ENCODE assay signal across 1 cellular context in the genomic region with DNA sequence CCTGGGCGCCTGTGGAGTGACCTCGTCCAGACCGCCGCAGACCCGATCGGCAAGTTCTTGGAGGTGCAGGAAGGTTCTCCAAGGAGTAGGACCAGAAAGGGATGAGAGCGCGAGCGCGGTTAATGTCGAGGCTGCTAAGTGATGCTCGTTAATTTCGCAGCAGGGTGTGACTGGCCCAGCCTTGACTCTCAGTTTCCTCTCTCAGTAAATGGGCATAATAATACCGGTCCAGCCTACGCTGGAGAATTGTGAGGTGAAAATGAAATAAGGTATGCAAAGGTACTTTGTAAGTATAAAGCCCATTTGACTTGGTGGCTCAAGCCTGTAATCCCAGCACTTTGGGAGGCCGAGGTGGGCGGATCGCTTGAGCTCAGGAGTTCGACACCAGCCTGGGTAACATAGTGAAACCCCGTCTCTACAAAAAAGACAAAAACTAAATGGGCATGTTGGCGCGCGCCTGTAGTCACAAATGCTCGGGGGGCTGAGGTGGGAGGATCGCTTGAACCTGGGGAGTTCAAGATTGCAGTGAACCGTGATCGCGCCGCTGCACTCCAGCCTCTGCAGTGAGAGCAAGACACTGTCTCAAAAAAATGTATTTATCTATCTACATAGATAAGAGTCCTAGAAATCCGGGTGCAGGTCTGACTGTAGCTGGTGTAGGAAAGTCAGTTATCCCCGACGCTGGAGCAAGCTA.
A peak's percentile ranks its signal among the peaks of the same experiment; 100 is the strongest.
TF ChIP-seq lines count a peak whose summit lies in the region.

No MANE protein-coding gene starts in this region.

TF ChIP-seq in H1, 55 proteins besides CTCF, POLR2A, EP300 and RAD21 (continued from another document):
- TF ChIP-seq KDM1A (IDR thresholded peaks at IDR 0.05; ENCODE audit: borderline replicate concordance, low read length) (0 out of 2 replicates have a peak, but pooled peaks have one; percentile 9), SRF (IDR thresholded peaks at IDR 0.05; ENCODE audit: low read depth, low read length) (no peak), NRF1 (IDR thresholded peaks at IDR 0.05; ENCODE audit: low read depth, low read length) (no peak), BRCA1 (IDR thresholded peaks at IDR 0.05; ENCODE audit: low read depth, low read length) (no peak), CEBPB (IDR thresholded peaks at IDR 0.05; ENCODE audit: low read depth, low read length) (no peak), SIX5 (IDR thresholded peaks at IDR 0.05; ENCODE audit: low read depth, low read length) (no peak), E2F6 (IDR thresholded peaks at IDR 0.05) (no peak), HDAC6 (IDR thresholded peaks at IDR 0.05; ENCODE audit: low read depth, low read length) (no peak), CHD1 (IDR thresholded peaks at IDR 0.05; ENCODE audit: low read depth, low read length) (no peak), CREB1 (IDR thresholded peaks at IDR 0.05) (no peak), TBP (IDR thresholded peaks at IDR 0.05; ENCODE audit: low read depth, low read length) (no peak), FOSL1 (IDR thresholded peaks at IDR 0.05; ENCODE audit: insufficient read depth, low read depth, low read length) (no peak), SIN3A (conservative IDR thresholded peaks at IDR 0.05 in 1 of 2, IDR thresholded peaks at IDR 0.05 in 1 of 2; ENCODE audit: low read depth in 1 of 2, low read length in 2 of 2) (no peak; a peak in 1 of 4 replicates), BACH1 (IDR thresholded peaks at IDR 0.05; ENCODE audit: low read length) (no peak), ZNF274 (IDR thresholded peaks at IDR 0.05; ENCODE audit: borderline replicate concordance, extremely low read depth, low read length) (no peak), CTBP2 (IDR thresholded peaks at IDR 0.05; ENCODE audit: borderline replicate concordance, insufficient read depth, insufficient read length, low read length) (no peak), GABPA (IDR thresholded peaks at IDR 0.05; ENCODE audit: borderline replicate concordance, insufficient read depth, low read length) (no peak), NANOG (IDR thresholded peaks at IDR 0.05; ENCODE audit: insufficient read depth, low read depth, low read length, poor library complexity, severe bottlenecking) (peak; percentile 20), EGR1 (IDR thresholded peaks at IDR 0.05; ENCODE audit: borderline replicate concordance, low read depth, low read length) (no peak), SP2 (IDR thresholded peaks at IDR 0.05; ENCODE audit: low read length) (no peak), SIRT6 (IDR thresholded peaks at IDR 0.05; ENCODE audit: low read length) (no peak), TCF12 (IDR thresholded peaks at IDR 0.05; ENCODE audit: low read depth, low read length) (no peak), HDAC2 (IDR thresholded peaks at IDR 0.05; ENCODE audit: borderline replicate concordance in 1 of 2, low read depth in 2 of 2, low read length in 2 of 2) (no peak), CBX8 (IDR thresholded peaks at IDR 0.05; ENCODE audit: borderline replicate concordance, low read depth, low read length) (no peak), JUN (IDR thresholded peaks at IDR 0.05; ENCODE audit: low read depth, low read length) (no peak), PHF8 (conservative IDR thresholded peaks at IDR 0.05; ENCODE audit: low read depth, low read length) (no peak), RNF2 (IDR thresholded peaks at IDR 0.05; ENCODE audit: borderline replicate concordance, low read depth, low read length, missing control alignments, poor library complexity, severe bottlenecking) (no peak), POLR2AphosphoS5 (IDR thresholded peaks at IDR 0.05; ENCODE audit: low read depth, low read length) (0 out of 2 replicates have a peak, but pooled peaks have one; percentile 25), KDM4A (IDR thresholded peaks at IDR 0.05; ENCODE audit: low read depth, low read length, severe bottlenecking) (peak; percentile 1), EZH2 (IDR thresholded peaks at IDR 0.05; ENCODE audit: low read depth, low read length, severe bottlenecking) (no peak), RXRA (IDR thresholded peaks at IDR 0.05; ENCODE audit: insufficient read depth, low read depth, low read length) (no peak), TEAD4 (IDR thresholded peaks at IDR 0.05; ENCODE audit: low read depth, low read length) (no peak), TAF7 (optimal IDR thresholded peaks at IDR 0.05; ENCODE audit: borderline replicate concordance, low read depth, low read length) (peak; percentile 17), SP4 (IDR thresholded peaks at IDR 0.05; ENCODE audit: low read length) (0 out of 2 replicates have a peak, but pooled peaks have one; percentile 34), RFX5 (IDR thresholded peaks at IDR 0.05; ENCODE audit: borderline replicate concordance, low read depth, low read length) (no peak), KDM5A (IDR thresholded peaks at IDR 0.05; ENCODE audit: low read length) (no peak), ASH2L (IDR thresholded peaks at IDR 0.05; ENCODE audit: low read length) (no peak), BCL11A (IDR thresholded peaks at IDR 0.05; ENCODE audit: low read depth in 2 of 2, low read length in 2 of 2) (no peak), MAFK (IDR thresholded peaks at IDR 0.05; ENCODE audit: low read depth, low read length) (no peak), SP1 (IDR thresholded peaks at IDR 0.05; ENCODE audit: low read depth, low read length) (no peak), SUZ12 (IDR thresholded peaks at IDR 0.05; ENCODE audit: low read length) (no peak)
- TF ChIP-seq, protein P1, sequence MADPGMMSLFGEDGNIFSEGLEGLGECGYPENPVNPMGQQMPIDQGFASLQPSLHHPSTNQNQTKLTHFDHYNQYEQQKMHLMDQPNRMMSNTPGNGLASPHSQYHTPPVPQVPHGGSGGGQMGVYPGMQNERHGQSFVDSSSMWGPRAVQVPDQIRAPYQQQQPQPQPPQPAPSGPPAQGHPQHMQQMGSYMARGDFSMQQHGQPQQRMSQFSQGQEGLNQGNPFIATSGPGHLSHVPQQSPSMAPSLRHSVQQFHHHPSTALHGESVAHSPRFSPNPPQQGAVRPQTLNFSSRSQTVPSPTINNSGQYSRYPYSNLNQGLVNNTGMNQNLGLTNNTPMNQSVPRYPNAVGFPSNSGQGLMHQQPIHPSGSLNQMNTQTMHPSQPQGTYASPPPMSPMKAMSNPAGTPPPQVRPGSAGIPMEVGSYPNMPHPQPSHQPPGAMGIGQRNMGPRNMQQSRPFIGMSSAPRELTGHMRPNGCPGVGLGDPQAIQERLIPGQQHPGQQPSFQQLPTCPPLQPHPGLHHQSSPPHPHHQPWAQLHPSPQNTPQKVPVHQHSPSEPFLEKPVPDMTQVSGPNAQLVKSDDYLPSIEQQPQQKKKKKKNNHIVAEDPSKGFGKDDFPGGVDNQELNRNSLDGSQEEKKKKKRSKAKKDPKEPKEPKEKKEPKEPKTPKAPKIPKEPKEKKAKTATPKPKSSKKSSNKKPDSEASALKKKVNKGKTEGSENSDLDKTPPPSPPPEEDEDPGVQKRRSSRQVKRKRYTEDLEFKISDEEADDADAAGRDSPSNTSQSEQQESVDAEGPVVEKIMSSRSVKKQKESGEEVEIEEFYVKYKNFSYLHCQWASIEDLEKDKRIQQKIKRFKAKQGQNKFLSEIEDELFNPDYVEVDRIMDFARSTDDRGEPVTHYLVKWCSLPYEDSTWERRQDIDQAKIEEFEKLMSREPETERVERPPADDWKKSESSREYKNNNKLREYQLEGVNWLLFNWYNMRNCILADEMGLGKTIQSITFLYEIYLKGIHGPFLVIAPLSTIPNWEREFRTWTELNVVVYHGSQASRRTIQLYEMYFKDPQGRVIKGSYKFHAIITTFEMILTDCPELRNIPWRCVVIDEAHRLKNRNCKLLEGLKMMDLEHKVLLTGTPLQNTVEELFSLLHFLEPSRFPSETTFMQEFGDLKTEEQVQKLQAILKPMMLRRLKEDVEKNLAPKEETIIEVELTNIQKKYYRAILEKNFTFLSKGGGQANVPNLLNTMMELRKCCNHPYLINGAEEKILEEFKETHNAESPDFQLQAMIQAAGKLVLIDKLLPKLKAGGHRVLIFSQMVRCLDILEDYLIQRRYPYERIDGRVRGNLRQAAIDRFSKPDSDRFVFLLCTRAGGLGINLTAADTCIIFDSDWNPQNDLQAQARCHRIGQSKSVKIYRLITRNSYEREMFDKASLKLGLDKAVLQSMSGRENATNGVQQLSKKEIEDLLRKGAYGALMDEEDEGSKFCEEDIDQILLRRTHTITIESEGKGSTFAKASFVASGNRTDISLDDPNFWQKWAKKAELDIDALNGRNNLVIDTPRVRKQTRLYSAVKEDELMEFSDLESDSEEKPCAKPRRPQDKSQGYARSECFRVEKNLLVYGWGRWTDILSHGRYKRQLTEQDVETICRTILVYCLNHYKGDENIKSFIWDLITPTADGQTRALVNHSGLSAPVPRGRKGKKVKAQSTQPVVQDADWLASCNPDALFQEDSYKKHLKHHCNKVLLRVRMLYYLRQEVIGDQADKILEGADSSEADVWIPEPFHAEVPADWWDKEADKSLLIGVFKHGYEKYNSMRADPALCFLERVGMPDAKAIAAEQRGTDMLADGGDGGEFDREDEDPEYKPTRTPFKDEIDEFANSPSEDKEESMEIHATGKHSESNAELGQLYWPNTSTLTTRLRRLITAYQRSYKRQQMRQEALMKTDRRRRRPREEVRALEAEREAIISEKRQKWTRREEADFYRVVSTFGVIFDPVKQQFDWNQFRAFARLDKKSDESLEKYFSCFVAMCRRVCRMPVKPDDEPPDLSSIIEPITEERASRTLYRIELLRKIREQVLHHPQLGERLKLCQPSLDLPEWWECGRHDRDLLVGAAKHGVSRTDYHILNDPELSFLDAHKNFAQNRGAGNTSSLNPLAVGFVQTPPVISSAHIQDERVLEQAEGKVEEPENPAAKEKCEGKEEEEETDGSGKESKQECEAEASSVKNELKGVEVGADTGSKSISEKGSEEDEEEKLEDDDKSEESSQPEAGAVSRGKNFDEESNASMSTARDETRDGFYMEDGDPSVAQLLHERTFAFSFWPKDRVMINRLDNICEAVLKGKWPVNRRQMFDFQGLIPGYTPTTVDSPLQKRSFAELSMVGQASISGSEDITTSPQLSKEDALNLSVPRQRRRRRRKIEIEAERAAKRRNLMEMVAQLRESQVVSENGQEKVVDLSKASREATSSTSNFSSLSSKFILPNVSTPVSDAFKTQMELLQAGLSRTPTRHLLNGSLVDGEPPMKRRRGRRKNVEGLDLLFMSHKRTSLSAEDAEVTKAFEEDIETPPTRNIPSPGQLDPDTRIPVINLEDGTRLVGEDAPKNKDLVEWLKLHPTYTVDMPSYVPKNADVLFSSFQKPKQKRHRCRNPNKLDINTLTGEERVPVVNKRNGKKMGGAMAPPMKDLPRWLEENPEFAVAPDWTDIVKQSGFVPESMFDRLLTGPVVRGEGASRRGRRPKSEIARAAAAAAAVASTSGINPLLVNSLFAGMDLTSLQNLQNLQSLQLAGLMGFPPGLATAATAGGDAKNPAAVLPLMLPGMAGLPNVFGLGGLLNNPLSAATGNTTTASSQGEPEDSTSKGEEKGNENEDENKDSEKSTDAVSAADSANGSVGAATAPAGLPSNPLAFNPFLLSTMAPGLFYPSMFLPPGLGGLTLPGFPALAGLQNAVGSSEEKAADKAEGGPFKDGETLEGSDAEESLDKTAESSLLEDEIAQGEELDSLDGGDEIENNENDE (IDR thresholded peaks at IDR 0.05; ENCODE audit: insufficient replicate concordance, low read length), result no peak
- TF ChIP-seq, protein P2, sequence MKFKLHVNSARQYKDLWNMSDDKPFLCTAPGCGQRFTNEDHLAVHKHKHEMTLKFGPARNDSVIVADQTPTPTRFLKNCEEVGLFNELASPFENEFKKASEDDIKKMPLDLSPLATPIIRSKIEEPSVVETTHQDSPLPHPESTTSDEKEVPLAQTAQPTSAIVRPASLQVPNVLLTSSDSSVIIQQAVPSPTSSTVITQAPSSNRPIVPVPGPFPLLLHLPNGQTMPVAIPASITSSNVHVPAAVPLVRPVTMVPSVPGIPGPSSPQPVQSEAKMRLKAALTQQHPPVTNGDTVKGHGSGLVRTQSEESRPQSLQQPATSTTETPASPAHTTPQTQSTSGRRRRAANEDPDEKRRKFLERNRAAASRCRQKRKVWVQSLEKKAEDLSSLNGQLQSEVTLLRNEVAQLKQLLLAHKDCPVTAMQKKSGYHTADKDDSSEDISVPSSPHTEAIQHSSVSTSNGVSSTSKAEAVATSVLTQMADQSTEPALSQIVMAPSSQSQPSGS (IDR thresholded peaks at IDR 0.05; ENCODE audit: low read length), result no peak
- TF ChIP-seq, protein P3, sequence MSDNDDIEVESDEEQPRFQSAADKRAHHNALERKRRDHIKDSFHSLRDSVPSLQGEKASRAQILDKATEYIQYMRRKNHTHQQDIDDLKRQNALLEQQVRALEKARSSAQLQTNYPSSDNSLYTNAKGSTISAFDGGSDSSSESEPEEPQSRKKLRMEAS (IDR thresholded peaks at IDR 0.05), result no peak
- TF ChIP-seq, protein P4, sequence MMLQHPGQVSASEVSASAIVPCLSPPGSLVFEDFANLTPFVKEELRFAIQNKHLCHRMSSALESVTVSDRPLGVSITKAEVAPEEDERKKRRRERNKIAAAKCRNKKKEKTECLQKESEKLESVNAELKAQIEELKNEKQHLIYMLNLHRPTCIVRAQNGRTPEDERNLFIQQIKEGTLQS (IDR thresholded peaks at IDR 0.05; ENCODE audit: insufficient read depth, low read depth, low read length), result no peak
